8 cellular contexts compared by ENCODE assay signal in genomic region chr5:34243802-34244201, GRCh38.
DNase-seq lines count a peak whose midpoint lies in the region; ATAC-seq and TF ChIP-seq lines count a peak whose summit lies in the region.
"Not testable (repeated sequence)": the region's sequence is repeated elsewhere in the genome, so short reads cannot be mapped to it uniquely, and the experiment has no call there.

No MANE protein-coding gene starts in this region.

- TF ChIP-seq CTCF in neural crest cell (conservative IDR thresholded peaks at IDR 0.05): not testable (repeated sequence)

- H3K4me3 ChIP-seq in CD4-positive, CD25-positive, alpha-beta regulatory T cell (ENCODE audit: low read depth, low read length): peak overlapping the region; percentile 57
- peak overlapping the region; percentile 53 for H3K4me3 ChIP-seq in HUES64 (ENCODE audit: low read length)
- peak overlapping the region; percentile 19 for H3K4me3 ChIP-seq in ectodermal cell (ENCODE audit: insufficient read depth, low read depth, low read length)
- peak overlapping the region; percentile 54 for H3K4me3 ChIP-seq in iPS-18a (ENCODE audit: low read length)
- H3K4me3 ChIP-seq in thymus (ENCODE audit: low read length): peak overlapping the region; percentile 29

- peak overlapping the region; percentile 60 for H3K27ac ChIP-seq in CD4-positive, CD25-positive, alpha-beta regulatory T cell (ENCODE audit: insufficient read depth, low read length, poor library complexity, severe bottlenecking)
- H3K27ac ChIP-seq in HUES64 (ENCODE audit: low read depth, low read length) (peak overlapping the region; percentile 71; the same call in 1 of the 2 replicates), ectodermal cell (ENCODE audit: insufficient read depth, low read depth, low read length, poor library complexity, severe bottlenecking) (peak overlapping the region; percentile 81)
- H3K27ac ChIP-seq in iPS-18a (ENCODE audit: low read length); thymus (ENCODE audit: low read depth): not testable (repeated sequence)

- peak overlapping the region; percentile 90 to 95 (median 93) for H3K4me3 Mint-ChIP-seq in CD4-positive, CD25-positive, alpha-beta regulatory T cell
- H3K4me3 Mint-ChIP-seq in T-cell (peak overlapping the region; percentile 73 to 85 (median 82)), neural crest cell (peak overlapping the region; percentile 95)
- peak overlapping the region; percentile 88 for H3K4me3 Mint-ChIP-seq in activated naive CD4-positive, alpha-beta T cell treated with anti-CD3 and anti-CD28 coated beads, Interleukin-2, amount 50 U/mL, for 24 hours

- H3K9me3 Mint-ChIP-seq in CD4-positive, CD25-positive, alpha-beta regulatory T cell; T-cell; activated naive CD4-positive, alpha-beta T cell treated with anti-CD3 and anti-CD28 coated beads, Interleukin-2, amount 50 U/mL, for 24 hours; neural crest cell: not testable (repeated sequence)

- H3K27me3 ChIP-seq in CD4-positive, CD25-positive, alpha-beta regulatory T cell (ENCODE audit: control insufficient read depth, insufficient read depth, low read length); HUES64 (ENCODE audit: insufficient read depth, low read length); ectodermal cell (ENCODE audit: control insufficient read depth, insufficient read depth, low read length, poor library complexity, severe bottlenecking); iPS-18a (ENCODE audit: control insufficient read depth, insufficient read depth, low read length); thymus (ENCODE audit: control insufficient read depth, insufficient read depth): not testable (repeated sequence)

- H3K4me1 ChIP-seq in CD4-positive, CD25-positive, alpha-beta regulatory T cell (ENCODE audit: control insufficient read depth, insufficient read depth, low read length, poor library complexity, severe bottlenecking); HUES64 (ENCODE audit: insufficient read depth, low read length); ectodermal cell (ENCODE audit: control insufficient read depth, insufficient read depth, low read length); iPS-18a (ENCODE audit: control insufficient read depth, low read depth, low read length); thymus (ENCODE audit: control insufficient read depth, insufficient read depth, low read length): not testable (repeated sequence)

- peaks cover 0 to 37% (median 5%) of the 10 kb centered on the region in 4 donors for H3K4me1 Mint-ChIP-seq in CD4-positive, CD25-positive, alpha-beta regulatory T cell
- H3K4me1 Mint-ChIP-seq in T-cell (peaks cover 20 to 31% (median 26%) of the 10 kb centered on the region in 3 donors), neural crest cell (peaks cover 12% of the 10 kb centered on the region)
- peaks cover 25% of the 10 kb centered on the region for H3K4me1 Mint-ChIP-seq in activated naive CD4-positive, alpha-beta T cell treated with anti-CD3 and anti-CD28 coated beads, Interleukin-2, amount 50 U/mL, for 24 hours

- DNase-seq in CD4-positive, CD25-positive, alpha-beta regulatory T cell; T-cell; neural crest cell (ENCODE audit: low read depth, low spot score): not testable (repeated sequence)

- POLR2A ChIA-PET in T-cell (lab: Charles Lee): not testable (repeated sequence)

- not testable (repeated sequence) for ATAC-seq in CD4-positive, CD25-positive, alpha-beta regulatory T cell (ENCODE audit: low read depth in 2 of 2); T-cell (replicated peaks in 1 of 4)

- CTCF ChIA-PET in T-cell (lab: Charles Lee): not testable (repeated sequence)

- H3K27me3 Mint-ChIP-seq in CD4-positive, CD25-positive, alpha-beta regulatory T cell; T-cell; activated naive CD4-positive, alpha-beta T cell treated with anti-CD3 and anti-CD28 coated beads, Interleukin-2, amount 50 U/mL, for 24 hours; neural crest cell (ENCODE audit: low read depth): not testable (repeated sequence)

- H3K27ac Mint-ChIP-seq in CD4-positive, CD25-positive, alpha-beta regulatory T cell: peak overlapping the region in 2 of 3 donors; percentile 88 to 93
- peak overlapping the region in 1 of 2 donors; percentile 87 for H3K27ac Mint-ChIP-seq in T-cell
- not testable (repeated sequence) for H3K27ac Mint-ChIP-seq in activated naive CD4-positive, alpha-beta T cell treated with anti-CD3 and anti-CD28 coated beads, Interleukin-2, amount 50 U/mL, for 24 hours; neural crest cell (ENCODE audit: unreplicated experiment)

- H3K9me3 ChIP-seq in CD4-positive, CD25-positive, alpha-beta regulatory T cell (ENCODE audit: control insufficient read depth in 2 of 2, low read length in 2 of 2); HUES64 (ENCODE audit: insufficient read depth, low read depth, low read length); ectodermal cell (ENCODE audit: control insufficient read depth, low read length); iPS-18a (ENCODE audit: control insufficient read depth, low read depth, low read length); thymus (ENCODE audit: control insufficient read depth): not testable (repeated sequence)

- H3K36me3 ChIP-seq in CD4-positive, CD25-positive, alpha-beta regulatory T cell (ENCODE audit: control insufficient read depth, insufficient read depth, low read length); HUES64 (ENCODE audit: insufficient read depth, low read length); ectodermal cell (ENCODE audit: control insufficient read depth, insufficient read depth, low read length); iPS-18a (ENCODE audit: control insufficient read depth, low read depth, low read length); thymus (ENCODE audit: control insufficient read depth, insufficient read depth): not testable (repeated sequence)

- peak overlapping the region; percentile 60 for H3K9ac ChIP-seq in HUES64 (ENCODE audit: low read depth, low read length)
- H3K9ac ChIP-seq in iPS-18a (ENCODE audit: low read length): peak overlapping the region; percentile 50

- not testable (repeated sequence) for H3K36me3 Mint-ChIP-seq in CD4-positive, CD25-positive, alpha-beta regulatory T cell; T-cell; activated naive CD4-positive, alpha-beta T cell treated with anti-CD3 and anti-CD28 coated beads, Interleukin-2, amount 50 U/mL, for 24 hours; neural crest cell (ENCODE audit: low read depth)
